In the genomic region with DNA sequence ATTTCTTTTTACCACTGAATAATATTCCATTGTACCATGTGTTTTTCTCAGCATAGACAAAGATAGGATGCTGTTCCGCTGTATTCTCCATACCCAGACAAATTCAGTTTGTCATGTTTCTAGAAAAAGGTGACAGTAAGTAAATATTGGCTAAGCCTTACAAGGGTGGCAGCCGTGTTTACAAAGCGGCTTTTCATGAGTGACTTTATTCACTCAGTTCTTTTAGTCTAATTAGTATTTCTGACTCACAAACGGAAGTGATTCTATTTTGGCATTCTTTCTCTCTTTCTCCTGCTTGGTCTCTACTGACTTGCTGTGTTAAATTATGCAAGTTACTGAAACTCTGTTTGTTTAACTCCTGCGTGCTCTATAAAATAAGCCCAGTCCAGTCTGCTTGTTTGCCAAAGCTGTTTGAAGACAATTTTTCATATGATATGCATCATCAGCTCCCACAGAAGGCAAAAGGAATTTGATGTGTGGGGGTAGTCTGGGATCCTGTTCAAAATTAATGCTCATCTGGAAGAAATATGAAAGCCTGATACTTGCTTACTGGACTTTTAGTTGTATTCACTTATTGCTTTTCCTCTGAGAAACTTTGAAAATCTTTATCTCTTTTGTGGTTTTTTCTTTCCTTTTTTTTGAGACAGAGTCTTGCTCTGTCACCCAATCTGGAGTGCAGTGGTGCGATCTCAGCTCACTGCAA, we compare ENCODE assay signal across 9 cellular contexts. TPM values are rescaled to one million over a fixed set of nuclear protein-coding genes. Genes with fewer than 3 reads are reported as not detected.
DNase-seq lines count a peak whose midpoint lies in the region; ATAC-seq and TF ChIP-seq lines count a peak whose summit lies in the region.
"Had no signal": no experiment of that assay in that cellular context is flagged by ENCODE, and none has a peak within 500 bp of the region (broad histone marks: within the 10 kb centered on the region; RNA-seq: fewer than 3 reads in every experiment).

No MANE protein-coding gene starts in this region.

- H3K9me3 ChIP-seq in mucosa of descending colon = peaks cover 3% of the 10 kb centered on the region
- H3K9me3 ChIP-seq: thoracic aorta had no signal

- no peak overlapping the region for H4K5ac ChIP-seq in mesendoderm (ENCODE audit: low read length)

- H3K27me3 ChIP-seq in mesendoderm (ENCODE audit: insufficient read depth, low read length, poor library complexity) = no peaks in the 10 kb centered on the region

- DNase-seq in DMS153 (lab: John Stamatoyannopoulos, UW) (peak; percentile 95), NCI-H1930 (lab: John Stamatoyannopoulos, UW) (peak; percentile 29 to 57), astrocyte of the spinal cord (ENCODE audit: low read depth, low spot score) (peak; percentile 76), mucosa of descending colon (no peak), cerebellum (ENCODE audit: low spot score) (no peak), mesendoderm (no peak), Kasumi-1 (lab: John Stamatoyannopoulos, UW) (no peak)

- no CpG with 5 or more reads among the region's 6 CpGs for WGBS in mesendoderm (ENCODE audit: extremely low coverage, insufficient coverage, low lambda C conversion rate)

- no peak overlapping the region for H3K23ac ChIP-seq in mesendoderm (ENCODE audit: low read length)

- H3K56ac ChIP-seq in mesendoderm (ENCODE audit: low read length) = no peak overlapping the region

- no peak overlapping the region for H2BK120ac ChIP-seq in mesendoderm (ENCODE audit: low read depth, low read length)

- in situ Hi-C loops in astrocyte of the spinal cord (cut with HindIII; ENCODE audit: low sequenced_read_pairs) = no loop called here

- no peak overlapping the region for H3K9ac ChIP-seq in mesendoderm (ENCODE audit: low read length)

- no peak overlapping the region for H2AK5ac ChIP-seq in mesendoderm (ENCODE audit: low read length)

- no peak overlapping the region for H3K27ac ChIP-seq in mesendoderm (ENCODE audit: low read depth, low read length)
- H3K27ac ChIP-seq: thoracic aorta had no signal

- H3K18ac ChIP-seq in mesendoderm (ENCODE audit: low read length) = no peak overlapping the region

- peak; percentile 38 for ATAC-seq in mucosa of descending colon
- ATAC-seq in HG02588 (IDR thresholded peaks at IDR 0.05; ENCODE audit: unreplicated experiment) = no peak

- H3K4ac ChIP-seq in mesendoderm (ENCODE audit: low read depth, low read length) = no peak overlapping the region

- no peak overlapping the region for H4K8ac ChIP-seq in mesendoderm (ENCODE audit: low read depth, low read length)

- no peak overlapping the region for H3K4me3 ChIP-seq in astrocyte of the spinal cord (ENCODE audit: low read depth, low read length)
- H3K4me3 ChIP-seq in mucosa of descending colon = no peak overlapping the region
- no peak overlapping the region for H3K4me3 ChIP-seq in mesendoderm (ENCODE audit: low read length)
- H3K4me3 ChIP-seq: thoracic aorta had no signal

- H3K4me2 ChIP-seq in mesendoderm (ENCODE audit: low read length) = no peak overlapping the region

- H3K79me2 ChIP-seq in mesendoderm (ENCODE audit: control insufficient read depth, insufficient read depth, low read length) = no peaks in the 10 kb centered on the region

- no peak overlapping the region for H2BK15ac ChIP-seq in mesendoderm (replicated peaks; ENCODE audit: low read depth)

- H3K4me1 ChIP-seq in mucosa of descending colon (ENCODE audit: low read depth) (peaks cover 20% of the 10 kb centered on the region), mesendoderm (ENCODE audit: control insufficient read depth, low read depth, low read length) (peaks cover 4% of the 10 kb centered on the region)

- TF ChIP-seq CTCF in astrocyte of the spinal cord (IDR thresholded peaks at IDR 0.05; ENCODE audit: low read depth, low read length) (no peak), mucosa of descending colon (IDR thresholded peaks at IDR 0.05) (no peak)

- intact Hi-C loops in mucosa of descending colon (cut with DNase I, micrococcal nuclease) = no loop called here

- H3K79me1 ChIP-seq in mesendoderm (ENCODE audit: low read length) = no peaks in the 10 kb centered on the region

- H2BK5ac ChIP-seq in mesendoderm (ENCODE audit: low read length) = no peak overlapping the region

- H3K36me3 ChIP-seq in mucosa of descending colon (ENCODE audit: low read depth) (no peaks in the 10 kb centered on the region), mesendoderm (ENCODE audit: control insufficient read depth, insufficient read depth, low read length) (no peaks in the 10 kb centered on the region)
- H3K36me3 ChIP-seq: thoracic aorta had no signal

RNA-seq across cellular contexts. Expression of a gene that starts 2.3 kb away (rescaled TPM):
- total RNA-seq in mucosa of descending colon (10 to 100 TPM in 1 of 3 donors, 1 to 10 TPM in 2; 2.6 to 25.6 (median 4.1) TPM), cerebellum (12.2 TPM)
- 2.0 TPM for polyA plus RNA-seq in mesendoderm (2013, experiment 1 of 2)
- 2.1 TPM for polyA plus RNA-seq in mesendoderm (2013, experiment 2 of 2)

RNA-seq across cellular contexts. Expression of a gene that starts 38.9 kb away (rescaled TPM):
- total RNA-seq in mucosa of descending colon = 10 to 100 TPM; 20.1 to 26.7 (median 25.3) TPM
- total RNA-seq in cerebellum = 52.8 TPM
- 10.2 TPM for polyA plus RNA-seq in mesendoderm (2013, experiment 1 of 2)
- 10.1 TPM for polyA plus RNA-seq in mesendoderm (2013, experiment 2 of 2)

RNA-seq across cellular contexts. Expression of a gene that starts 41.5 kb away (rescaled TPM):
- total RNA-seq in mucosa of descending colon = 1 to 10 TPM in 1 of 3 donors, under 1 TPM in 1, not detected in 1; 0.67 to 1.4 TPM
- total RNA-seq in cerebellum = 0.27 TPM
- 0.06 TPM for polyA plus RNA-seq in mesendoderm (2013, experiment 1 of 2)
- polyA plus RNA-seq in mesendoderm (2013, experiment 2 of 2) = 0.07 TPM

Comparison
In these comparisons a context has a peak if more than half of its experiments do, and no peak if none do; other contexts are left out.
1. DNase-seq: peak in DMS153 (single experiment), NCI-H1930 (2 of 2) and astrocyte of the spinal cord (single experiment); none in mucosa of descending colon (0 of 3), cerebellum (single experiment), mesendoderm (single experiment) and Kasumi-1 (0 of 2).